Comparison of ENCODE assay signal across 8 cellular contexts in genomic region chr6:7725849-7726415, GRCh38. TPM values are rescaled to one million over a fixed set of nuclear protein-coding genes. Genes with fewer than 3 reads are reported as not detected.
DNase-seq lines count a peak whose midpoint lies in the region; ATAC-seq lines count a peak whose summit lies in the region.

TSS of gene BMP6 (plus strand) at chr6:7726099. CDS start at chr6:7726956, 857 bp downstream.

- H3K9me3 ChIP-seq in CD4-positive, CD25-positive, alpha-beta regulatory T cell (ENCODE audit: control insufficient read depth in 2 of 2, low read length in 2 of 2), result no peaks in the 10 kb centered on the region
- H3K9me3 ChIP-seq in mononuclear cell (ENCODE audit: low read depth, low read length), result no peaks in the 10 kb centered on the region

- H3K27me3 Mint-ChIP-seq in CD4-positive, CD25-positive, alpha-beta regulatory T cell, result peaks cover 81% of the 10 kb centered on the region

- H3K27ac ChIP-seq in CD4-positive, CD25-positive, alpha-beta regulatory T cell (ENCODE audit: insufficient read depth, low read length, poor library complexity, severe bottlenecking), result no peak within 1 kb of the TSS

- peak; percentile 33 to 54 for ATAC-seq in CD4-positive, CD25-positive, alpha-beta regulatory T cell (ENCODE audit: low read depth in 2 of 2)
- ATAC-seq in GM19372 (IDR thresholded peaks at IDR 0.05; ENCODE audit: low read depth, unreplicated experiment) (peak; percentile 61), HG03442 (IDR thresholded peaks at IDR 0.05; ENCODE audit: unreplicated experiment) (peak; percentile 78), esophagus mucosa (peak; percentile 90)

- H3K36me3 Mint-ChIP-seq in CD4-positive, CD25-positive, alpha-beta regulatory T cell, result no peaks in the 10 kb centered on the region

- peaks cover 27% of the 10 kb centered on the region for H3K4me1 ChIP-seq in CD4-positive, CD25-positive, alpha-beta regulatory T cell (ENCODE audit: control insufficient read depth, insufficient read depth, low read length, poor library complexity, severe bottlenecking)
- peaks cover 31% of the 10 kb centered on the region for H3K4me1 ChIP-seq in mononuclear cell (ENCODE audit: insufficient read depth, low read length)

- peak in 2 of 3 donors; percentile 13 to 73 for DNase-seq in CD4-positive, CD25-positive, alpha-beta regulatory T cell
- peak; percentile 83 for DNase-seq in NCI-H526 treated with DMSO at 0.1 percent for 48 hours (lab: John Stamatoyannopoulos, UW)
- DNase-seq in activated CD8-positive, alpha-beta memory T cell treated with anti-CD3 and anti-CD28 coated beads, Interleukin-2, amount 50 U/mL, for 24 hours (ENCODE audit: extremely low read depth), result peak; percentile 14
- DNase-seq in stimulated activated CD8-positive, alpha-beta memory T cell treated with anti-CD3 and anti-CD28 coated beads, Interleukin-7, amount 100 ng/mL, for 48 hours (ENCODE audit: extremely low read depth in 1 of 2, low read depth in 1 of 2), result peak; percentile 29 to 49

- H3K4me1 Mint-ChIP-seq in CD4-positive, CD25-positive, alpha-beta regulatory T cell, result peaks cover 0 to 22% (median 0%) of the 10 kb centered on the region in 4 donors

- no peak within 1 kb of the TSS for H3K4me3 ChIP-seq in CD4-positive, CD25-positive, alpha-beta regulatory T cell (ENCODE audit: low read depth, low read length)
- H3K4me3 ChIP-seq in mononuclear cell (ENCODE audit: low read length), result peak within 1 kb of the TSS; percentile 33

- H3K27ac Mint-ChIP-seq in CD4-positive, CD25-positive, alpha-beta regulatory T cell, result no peak within 1 kb of the TSS

- H3K9me3 Mint-ChIP-seq in CD4-positive, CD25-positive, alpha-beta regulatory T cell, result no peaks in the 10 kb centered on the region

- H3K27me3 ChIP-seq in CD4-positive, CD25-positive, alpha-beta regulatory T cell (ENCODE audit: control insufficient read depth, insufficient read depth, low read length), result peaks cover 35% of the 10 kb centered on the region
- peaks cover 73% of the 10 kb centered on the region for H3K27me3 ChIP-seq in mononuclear cell (ENCODE audit: insufficient read depth, low read length)

- no peaks in the 10 kb centered on the region for H3K36me3 ChIP-seq in CD4-positive, CD25-positive, alpha-beta regulatory T cell (ENCODE audit: control insufficient read depth, insufficient read depth, low read length)

- H3K4me3 Mint-ChIP-seq in CD4-positive, CD25-positive, alpha-beta regulatory T cell, result peak within 1 kb of the TSS; percentile 38 to 76 (median 72)

RNA-seq across cellular contexts. Expression of gene BMP6, which starts in this region (rescaled TPM):
- 1.2 TPM for total RNA-seq in CD4-positive, CD25-positive, alpha-beta regulatory T cell
- polyA plus RNA-seq in CD4-positive, CD25-positive, alpha-beta regulatory T cell, result not detected
- 0.60 TPM for total RNA-seq in esophagus mucosa
- 7.7 TPM for total RNA-seq in mononuclear cell

Comparison
In these comparisons a context has a peak if more than half of its experiments do, and no peak if none do; other contexts are left out.
1. Peak in ATAC-seq in esophagus mucosa; RNA of the gene not detected or under 1 TPM.
2. DNase-seq: peak in every context shown above with its lines; median percentile 83 in NCI-H526 treated with DMSO at 0.1 percent for 48 hours; 43 in CD4-positive, CD25-positive, alpha-beta regulatory T cell; 39 in stimulated activated CD8-positive, alpha-beta memory T cell treated with anti-CD3 and anti-CD28 coated beads, Interleukin-7, amount 100 ng/mL, for 48 hours; 14 in activated CD8-positive, alpha-beta memory T cell treated with anti-CD3 and anti-CD28 coated beads, Interleukin-2, amount 50 U/mL, for 24 hours.